9 cellular contexts compared by ENCODE assay signal in genomic region chr13:36297600-36298338, GRCh38. TPM values are rescaled to one million over a fixed set of nuclear protein-coding genes. Genes with fewer than 3 reads are reported as not detected.
DNase-seq lines count a peak whose midpoint lies in the region; ATAC-seq and TF ChIP-seq lines count a peak whose summit lies in the region.
"Had no signal": no experiment of that assay in that cellular context is flagged by ENCODE, and none has a peak within 500 bp of the region (broad histone marks: within the 10 kb centered on the region; RNA-seq: fewer than 3 reads in every experiment).

CCDC169 (minus strand) TSS chr13:36297814; CDS start chr13:36297719, 95 bp downstream.

- peak; percentile 12 for DNase-seq in GM06990 (ENCODE audit: extremely low read depth, insufficient read length)
- DNase-seq in PC-9: peak; percentile 64 to 83
- DNase-seq in activated T-cell treated with anti-CD3 and anti-CD28 coated beads, Interleukin-2, amount 50 U/mL, for 4 hours: peak; percentile 44
- DNase-seq in esophagus muscularis mucosa (ENCODE audit: extremely low spot score): no peak
- DNase-seq in stimulated activated CD8-positive, alpha-beta memory T cell treated with anti-CD3 and anti-CD28 coated beads, Interleukin-4, amount 100 ng/mL, for 48 hours: peak; percentile 74
- DNase-seq in middle frontal gyrus (ENCODE audit: extremely low spot score, low spot score): no peak

- peaks cover 2% of the 10 kb centered on the region; the same call in 1 of the 2 replicates for H3K27me3 ChIP-seq in GM06990 (replicated peaks; ENCODE audit: control insufficient read depth, insufficient read depth, low read length)
- H3K27me3 ChIP-seq in PC-9 (ENCODE audit: insufficient read depth, low read depth): no peaks in the 10 kb centered on the region
- H3K27me3 ChIP-seq in esophagus muscularis mucosa: no peaks in the 10 kb centered on the region
- no peaks in the 10 kb centered on the region for H3K27me3 ChIP-seq in muscle layer of colon (ENCODE audit: control insufficient read depth in 1 of 2, insufficient read depth in 2 of 2, low read length in 2 of 2)

- H3K27me3 Mint-ChIP-seq in activated T-cell treated with anti-CD3 and anti-CD28 coated beads, Interleukin-2, amount 50 U/mL, for 4 hours (ENCODE audit: low read depth): peaks cover 20% of the 10 kb centered on the region

- no peak within 1 kb of the TSS for H3K4me3 ChIP-seq in GM06990 (replicated peaks; ENCODE audit: low read depth, low read length)
- peak within 1 kb of the TSS; percentile 61 for H3K4me3 ChIP-seq in PC-9
- peak within 1 kb of the TSS; percentile 62 to 76 (median 69) for H3K4me3 ChIP-seq in esophagus muscularis mucosa
- peak within 1 kb of the TSS; percentile 62 to 81 for H3K4me3 ChIP-seq in muscle layer of colon (ENCODE audit: low read depth in 1 of 2, low read length in 2 of 2)

- peak; percentile 34 for ATAC-seq in HG02981 (IDR thresholded peaks at IDR 0.05; ENCODE audit: unreplicated experiment)
- ATAC-seq in activated T-cell treated with anti-CD3 and anti-CD28 coated beads, Interleukin-2, amount 50 U/mL, for 4 hours: peak; percentile 88 to 92

- H3K9me3 ChIP-seq in PC-9 (ENCODE audit: insufficient read depth, low read depth) (no peaks in the 10 kb centered on the region), esophagus muscularis mucosa (no peaks in the 10 kb centered on the region), muscle layer of colon (ENCODE audit: low read length) (no peaks in the 10 kb centered on the region)

- H3K9me2 ChIP-seq in PC-9 (ENCODE audit: insufficient read depth): no peaks in the 10 kb centered on the region

- peak within 1 kb of the TSS; percentile 41 for H3K9ac ChIP-seq in muscle layer of colon (ENCODE audit: low read length)

- H3K4me2 ChIP-seq in PC-9: peak within 1 kb of the TSS; percentile 83

- H2AFZ ChIP-seq in PC-9: peak within 1 kb of the TSS; percentile 88

- no peaks in the 10 kb centered on the region for H3K9me3 Mint-ChIP-seq in activated T-cell treated with anti-CD3 and anti-CD28 coated beads, Interleukin-2, amount 50 U/mL, for 4 hours

- H3K36me3 Mint-ChIP-seq in activated T-cell treated with anti-CD3 and anti-CD28 coated beads, Interleukin-2, amount 50 U/mL, for 4 hours (ENCODE audit: insufficient read depth): peaks cover under 1% of the 10 kb centered on the region

- H3K79me2 ChIP-seq in PC-9 (ENCODE audit: low read depth): peaks cover 4% of the 10 kb centered on the region; the same call in 1 of the 2 replicates

- H3K4me1 ChIP-seq in PC-9 (replicated peaks; ENCODE audit: insufficient read depth) (peaks cover 34% of the 10 kb centered on the region), esophagus muscularis mucosa (peaks cover 5 to 20% (median 10%) of the 10 kb centered on the region in 4 donors), muscle layer of colon (ENCODE audit: insufficient read depth, low read length) (peaks cover 18% of the 10 kb centered on the region)

- H3K4me1 Mint-ChIP-seq in activated T-cell treated with anti-CD3 and anti-CD28 coated beads, Interleukin-2, amount 50 U/mL, for 4 hours (ENCODE audit: low read depth): peaks cover 17% of the 10 kb centered on the region

- WGBS in esophagus muscularis mucosa: under 1% methylated on average over 26 of the region's 43 CpGs

- no peak for TF ChIP-seq POLR2A in esophagus muscularis mucosa (IDR thresholded peaks at IDR 0.05; ENCODE audit: low read depth)

- POLR2A ChIA-PET in PC-9 (lab: Charles Lee; ENCODE audit: unreplicated experiment): interaction anchor here (0.5 kb wide), 1 partner anchor 43 kb away, joined by 3 read pairs; no protein-coding TSS in a partner anchor

- TF ChIP-seq CTCF in GM06990 (IDR thresholded peaks at IDR 0.05; ENCODE audit: insufficient read depth, low read length, poor library complexity, severe bottlenecking) (no peak), PC-9 (conservative IDR thresholded peaks at IDR 0.05) (no peak), esophagus muscularis mucosa (IDR thresholded peaks at IDR 0.05) (no peak)

- H3F3A ChIP-seq in PC-9 (ENCODE audit: insufficient read depth, low read depth): peaks cover 27% of the 10 kb centered on the region

- BruUV-seq in PC-9 (replicated peaks; lab: Mats Ljungman, UMichigan): no TSS peak

- H4K20me1 ChIP-seq in PC-9 (ENCODE audit: insufficient read depth): no peaks in the 10 kb centered on the region

- H3K27ac ChIP-seq in PC-9 (peak within 1 kb of the TSS; percentile 82), esophagus muscularis mucosa (replicated peaks in 1 of 4) (peak within 1 kb of the TSS; percentile 73 to 87 (median 80)), muscle layer of colon (ENCODE audit: low read depth, low read length) (peak within 1 kb of the TSS; percentile 40)
- H3K27ac ChIP-seq: epithelial cell of prostate had no signal

- intact Hi-C loops in PC-9 (cut with micrococcal nuclease; ENCODE audit: unreplicated experiment) (loop anchor here (5.0 kb wide), 1 partner anchor 50 kb away; the partner anchor contains the start of gene SPART), esophagus muscularis mucosa (cut with DNase I) (loop anchor here (5.0 kb wide), 1 partner anchor 50 kb away; the partner anchor contains the start of gene SPART)

- H3K4me3 Mint-ChIP-seq in activated T-cell treated with anti-CD3 and anti-CD28 coated beads, Interleukin-2, amount 50 U/mL, for 4 hours: peak within 1 kb of the TSS; percentile 82

- CTCF ChIA-PET in PC-9 (lab: Charles Lee): interaction anchor here (0.6 kb wide), 1 partner anchor 11 kb away, joined by 8 read pairs; no protein-coding TSS in a partner anchor

- H3K36me3 ChIP-seq in GM06990 (ENCODE audit: control insufficient read depth, insufficient read depth, low read length): no peaks in the 10 kb centered on the region
- no peaks in the 10 kb centered on the region for H3K36me3 ChIP-seq in PC-9 (ENCODE audit: low read depth)
- H3K36me3 ChIP-seq in esophagus muscularis mucosa: peaks cover 0 to 8% (median 7%) of the 10 kb centered on the region in 4 donors
- H3K36me3 ChIP-seq in muscle layer of colon (ENCODE audit: insufficient read depth, low read length): peaks cover 7% of the 10 kb centered on the region

- TF ChIP-seq EP300 in esophagus muscularis mucosa (IDR thresholded peaks at IDR 0.05): no peak

RNA-seq across cellular contexts. Expression of gene CCDC169, which starts in this region (rescaled TPM):
- total RNA-seq in PC-9 (2021): 6.5 and 6.9 TPM in 2 replicates
- under 1 TPM in 1 of 3 donors, not detected in 2; 0.76 TPM for total RNA-seq in activated T-cell treated with anti-CD3 and anti-CD28 coated beads, Interleukin-2, amount 50 U/mL, for 4 hours
- total RNA-seq in esophagus muscularis mucosa: 1 to 10 TPM in 1 of 4 donors, under 1 TPM in 3; 0.42 to 1.6 (median 0.84) TPM

Comparison
In these comparisons a context has a peak if more than half of its experiments do, and no peak if none do; other contexts are left out.
1. Peak in DNase-seq and ATAC-seq in activated T-cell treated with anti-CD3 and anti-CD28 coated beads, Interleukin-2, amount 50 U/mL, for 4 hours; RNA of the gene not detected or under 1 TPM.
2. DNase-seq: peak in GM06990 (single experiment), PC-9 (2 of 2) and stimulated activated CD8-positive, alpha-beta memory T cell treated with anti-CD3 and anti-CD28 coated beads, Interleukin-4, amount 100 ng/mL, for 48 hours (single experiment); none in esophagus muscularis mucosa (single experiment) and middle frontal gyrus (single experiment).
3. Peak in every context shown above with its lines, with median percentiles within 50 percentile points of each other: H3K27ac ChIP-seq.